25 cellular contexts compared by ENCODE assay signal in genomic region chr3:48333346-48334245, GRCh38. TPM values are rescaled to one million over a fixed set of nuclear protein-coding genes. Genes with fewer than 3 reads are reported as not detected.
"Had no signal": no experiment of that assay in that cellular context is flagged by ENCODE, and none has a peak within 500 bp of the region (broad histone marks: within the 10 kb centered on the region; RNA-seq: fewer than 3 reads in every experiment).

TSS of gene SPINK8 (minus strand) at chr3:48333661. CDS start at chr3:48328341, 5,320 bp downstream.

RNA-seq across cellular contexts. Expression of gene SPINK8, which starts in this region (rescaled TPM):
- total RNA-seq: colonic mucosa, endodermal cell, endothelial cell of umbilical vein, epithelial cell of proximal tubule, esophagus muscularis mucosa, fibroblast of lung, foreskin keratinocyte, gastroesophageal sphincter, heart left ventricle, hepatocyte, kidney, left lobe of liver, liver, lung, mononuclear cell, natural killer cell, omental fat pad, pancreas, posterior vena cava, pulmonary artery endothelial cell, suprapubic skin, transverse colon, urinary bladder had no signal
- polyA plus RNA-seq: endothelial cell of umbilical vein, fibroblast of lung, foreskin keratinocyte, heart left ventricle, hepatocyte, liver, lung, neural cell, pancreas, small intestine, urinary bladder had no signal
